In the genomic region with DNA sequence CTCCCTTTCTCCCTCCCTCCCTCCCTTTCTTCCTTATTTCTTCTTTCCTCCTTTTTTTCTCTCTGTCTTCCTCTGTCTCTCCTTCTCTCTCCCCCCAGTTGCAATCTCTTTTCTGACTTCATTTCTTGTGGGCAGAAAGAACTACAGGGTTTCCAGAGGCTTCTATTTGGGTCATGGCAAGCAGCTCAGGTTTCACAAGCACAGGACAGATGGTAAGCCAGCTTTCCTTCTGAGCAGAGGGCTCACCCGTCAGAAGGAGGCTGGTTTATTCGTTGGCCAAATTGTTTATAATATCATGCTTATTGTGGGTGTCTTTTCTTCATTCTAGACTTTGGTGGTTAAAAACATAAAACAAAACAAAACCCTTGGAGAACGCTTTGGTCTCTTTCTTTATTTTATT, we compare ENCODE assay signal across 21 cellular contexts.
DNase-seq lines count a peak whose midpoint lies in the region; TF ChIP-seq lines count a peak whose summit lies in the region.
"Had no signal": no experiment of that assay in that cellular context is flagged by ENCODE, and none has a peak within 500 bp of the region (broad histone marks: within the 10 kb centered on the region; RNA-seq: fewer than 3 reads in every experiment).

No MANE protein-coding gene starts in this region.

- no peak overlapping the region for H3K4me3 ChIP-seq in fibroblast of mammary gland (ENCODE audit: control insufficient read depth, low read depth, low read length)
- H3K4me3 ChIP-seq: BLaER1, cardiac muscle cell, heart left ventricle, lower lobe of right lung, SJSA1 had no signal

- TF ChIP-seq CTCF in fibroblast of mammary gland (conservative IDR thresholded peaks at IDR 0.05; ENCODE audit: control insufficient read depth, insufficient read depth, low read depth, low read length) = no peak

- DNase-seq in NCI-H82 (lab: John Stamatoyannopoulos, UW) (peak; percentile 17), NCI-H82 treated with DMSO at 0.1 percent for 48 hours (lab: John Stamatoyannopoulos, UW; ENCODE audit: unreplicated experiment) (no peak), amniotic epithelial cell (ENCODE audit: low read depth) (peak; percentile 64), fibroblast of mammary gland (ENCODE audit: low read depth) (peak; percentile 42), NCI-H1694 treated with DMSO at 0.1 percent for 48 hours (lab: John Stamatoyannopoulos, UW) (no peak), NCI-H226 (no peak)
- DNase-seq in activated CD4-positive, alpha-beta T cell treated with anti-CD3 and anti-CD28 coated beads, Interleukin-2, amount 50 U/mL, for 1 hour = no peak
- no peak for DNase-seq in activated naive CD4-positive, alpha-beta T cell treated with anti-CD3 and anti-CD28 coated beads, Interleukin-2, amount 50 U/mL, for 16 hours
- DNase-seq: activated CD4-positive, alpha-beta T cell treated with anti-CD3 and anti-CD28 coated beads, Interleukin-2, amount 50 U/mL, for 48 hours; activated CD4-positive, CD25-positive, alpha-beta regulatory T cell; activated CD8-positive, alpha-beta memory T cell treated with anti-CD3 and anti-CD28 coated beads, Interleukin-2, amount 50 U/mL, for 4 hours; activated naive CD4-positive, alpha-beta T cell treated with anti-CD3 and anti-CD28 coated beads for 36 hours; anterior cingulate cortex; DMS79; heart left ventricle; lower lobe of right lung; NCI-H146; T-helper 1 cell had no signal

Comparison
In these comparisons a context has a peak if more than half of its experiments do, and no peak if none do; other contexts are left out.
1. DNase-seq: peak in NCI-H82 (single experiment), amniotic epithelial cell (single experiment) and fibroblast of mammary gland (single experiment); none in NCI-H82 treated with DMSO at 0.1 percent for 48 hours (single experiment), activated CD4-positive, alpha-beta T cell treated with anti-CD3 and anti-CD28 coated beads, Interleukin-2, amount 50 U/mL, for 1 hour (single experiment), NCI-H1694 treated with DMSO at 0.1 percent for 48 hours (single experiment), NCI-H226 (single experiment) and activated naive CD4-positive, alpha-beta T cell treated with anti-CD3 and anti-CD28 coated beads, Interleukin-2, amount 50 U/mL, for 16 hours (single experiment).